ENCODE assay signal across 21 cellular contexts in the genomic region with DNA sequence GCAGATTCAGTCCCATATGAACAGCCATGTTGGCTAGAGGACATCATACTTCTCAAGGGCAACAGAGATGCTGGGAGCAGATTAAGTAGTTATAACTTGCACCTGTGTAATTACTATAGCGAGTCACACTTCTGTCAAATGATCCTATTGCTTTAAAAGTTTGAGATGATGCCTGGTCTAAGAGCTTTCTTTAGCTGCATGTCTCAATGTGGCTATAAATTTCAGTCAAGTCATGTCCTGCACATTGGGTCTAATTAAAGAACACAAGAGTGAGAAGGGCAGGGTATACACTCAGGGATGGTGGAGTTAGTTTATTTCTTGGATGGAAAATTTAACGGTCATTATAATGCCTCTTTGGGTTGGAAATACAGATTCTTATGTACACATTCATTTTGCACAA.
"Had no signal": no experiment of that assay in that cellular context is flagged by ENCODE, and none has a peak within 500 bp of the region (broad histone marks: within the 10 kb centered on the region; RNA-seq: fewer than 3 reads in every experiment).

No MANE protein-coding gene starts in this region.

- H2AFZ ChIP-seq: hepatocyte, neural progenitor cell, parathyroid adenoma had no signal

- H3K4me3 ChIP-seq: dorsolateral prefrontal cortex, gastroesophageal sphincter, heart left ventricle, hepatocyte, mucosa of descending colon, neural progenitor cell, sigmoid colon, thoracic aorta, tibial nerve, upper lobe of left lung had no signal

- H3K9ac ChIP-seq: neural progenitor cell, parathyroid adenoma had no signal

- H3K79me2 ChIP-seq: hepatocyte, parathyroid adenoma had no signal

- H3K9me3 ChIP-seq: gastroesophageal sphincter, heart left ventricle, mucosa of descending colon, sigmoid colon, thoracic aorta, tibial nerve, upper lobe of left lung had no signal

- ATAC-seq: gastroesophageal sphincter; heart left ventricle; left lobe of liver; mucosa of descending colon; naive thymus-derived CD4-positive, alpha-beta T cell; right cardiac atrium had no signal

- H3K36me3 ChIP-seq: gastroesophageal sphincter, heart left ventricle, neural progenitor cell, sigmoid colon, thoracic aorta, tibial nerve, upper lobe of left lung had no signal

- H3K4me1 ChIP-seq: parathyroid adenoma, upper lobe of left lung had no signal

- H3K27me3 ChIP-seq: dorsolateral prefrontal cortex, gastroesophageal sphincter, heart left ventricle, hepatocyte, neural progenitor cell, sigmoid colon, tibial nerve, upper lobe of left lung had no signal

- H3K27ac ChIP-seq: dorsolateral prefrontal cortex, gastroesophageal sphincter, heart left ventricle, hepatocyte, neural progenitor cell, parathyroid adenoma, sigmoid colon, thoracic aorta, tibial nerve, upper lobe of left lung had no signal

- DNase-seq: dorsolateral prefrontal cortex; effector CD4-positive, alpha-beta T cell; heart left ventricle; kidney; mesenchymal stem cell; mucosa of descending colon; naive thymus-derived CD4-positive, alpha-beta T cell; right cardiac atrium; sigmoid colon; small intestine; stimulated activated CD4-positive, alpha-beta T cell treated with anti-CD3 and anti-CD28 coated beads, Interleukin-15, amount 100 ng/mL, for 24 hours; stimulated activated CD4-positive, alpha-beta T cell treated with anti-CD3 and anti-CD28 coated beads, Interleukin-2, amount 100 ng/mL, for 48 hours; stimulated activated naive B cell treated with anti-CD40 and anti-IgM and Interleukin-4, amounts not matched to agents 10 μg/mL and 1 μg/mL and 100 μg/mL, for 72 hours; upper lobe of left lung had no signal

- H3K4me2 ChIP-seq: hepatocyte, neural progenitor cell had no signal
